1 cellular context compared by ENCODE assay signal in the genomic region with DNA sequence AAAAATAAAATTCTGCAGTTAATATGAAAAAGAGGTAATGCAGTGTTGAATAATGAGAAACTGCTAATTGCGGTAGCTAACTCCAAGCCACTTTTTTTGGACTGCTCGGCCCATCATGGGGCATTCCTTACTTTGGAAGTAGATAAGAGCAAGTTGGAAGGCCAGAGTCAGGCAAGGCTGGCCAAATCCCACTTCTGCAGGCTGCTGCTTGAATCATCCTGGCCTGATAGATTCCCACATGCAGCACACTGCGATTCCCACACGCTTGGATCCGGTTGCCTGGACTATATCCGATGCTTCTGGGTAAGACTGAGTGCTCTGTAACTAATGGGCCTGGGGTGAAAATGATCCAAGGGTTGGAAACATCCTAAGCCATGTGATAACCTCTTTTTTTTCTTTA.
TF ChIP-seq lines count a peak whose summit lies in the region.

No MANE protein-coding gene starts in this region.

TF ChIP-seq in HepG2, 621 proteins besides CTCF, POLR2A, EP300 and RAD21:
- no peak for TF ChIP-seq DR1 (CRISPR knock-in tag; IDR thresholded peaks at IDR 0.05)
- no peak for TF ChIP-seq ADNP (CRISPR knock-in tag; IDR thresholded peaks at IDR 0.05)
- no peak for TF ChIP-seq MBD4 (IDR thresholded peaks at IDR 0.05; ENCODE audit: borderline replicate concordance, low read length)
- TF ChIP-seq ZC3H4 (CRISPR knock-in tag; IDR thresholded peaks at IDR 0.05; ENCODE audit: borderline replicate concordance): no peak
- TF ChIP-seq POLR2G (IDR thresholded peaks at IDR 0.05; ENCODE audit: low read depth, low read length): 0 out of 2 replicates have a peak, but pooled peaks have one; percentile 15
